25 cellular contexts compared by ENCODE assay signal in genomic region chr14:56858422-56858821, GRCh38. TPM values are rescaled to one million over a fixed set of nuclear protein-coding genes. Genes with fewer than 3 reads are reported as not detected.
"Had no signal": no experiment of that assay in that cellular context is flagged by ENCODE, and none has a peak within 500 bp of the region (broad histone marks: within the 10 kb centered on the region; RNA-seq: fewer than 3 reads in every experiment).

No MANE protein-coding gene starts in this region.

- H3K4me1 ChIP-seq: breast epithelium, esophagus squamous epithelium, heart left ventricle, left lung, spleen, upper lobe of left lung had no signal

- H3K9me3 Mint-ChIP-seq: activated B cell treated with CpG ODN at 0.5 μM for 24 hours; activated naive CD4-positive, alpha-beta T cell treated with anti-CD3 and anti-CD28 coated beads for 36 hours; activated naive CD8-positive, alpha-beta T cell treated with anti-CD3 and anti-CD28 coated beads, Interleukin-2, amount 10 ng/mL, durations not matched to agents 7 days and 5 days; central memory CD8-positive, alpha-beta T cell; naive thymus-derived CD8-positive, alpha-beta T cell had no signal

- H3K4me3 ChIP-seq: breast epithelium, coronary artery, esophagus squamous epithelium, heart left ventricle, left lung, lung, spleen, thoracic aorta, upper lobe of left lung had no signal

- H3K4me3 Mint-ChIP-seq: activated B cell treated with CpG ODN at 0.5 μM for 24 hours; activated CD4-positive, alpha-beta T cell treated with anti-CD3 and anti-CD28 coated beads for 36 hours; activated naive CD4-positive, alpha-beta T cell treated with anti-CD3 and anti-CD28 coated beads for 36 hours; activated naive CD8-positive, alpha-beta T cell treated with anti-CD3 and anti-CD28 coated beads, Interleukin-2, amount 10 ng/mL, durations not matched to agents 7 days and 5 days; central memory CD8-positive, alpha-beta T cell; immature natural killer cell; naive thymus-derived CD8-positive, alpha-beta T cell had no signal

- H3K4me1 Mint-ChIP-seq: activated B cell treated with CpG ODN at 0.5 μM for 24 hours; activated CD4-positive, alpha-beta T cell treated with anti-CD3 and anti-CD28 coated beads for 36 hours; activated naive CD8-positive, alpha-beta T cell treated with anti-CD3 and anti-CD28 coated beads, Interleukin-2, amount 10 ng/mL, durations not matched to agents 7 days and 5 days; central memory CD8-positive, alpha-beta T cell; immature natural killer cell had no signal

- DNase-seq: activated B cell treated with CpG ODN at 0.5 μM for 24 hours; activated CD4-positive, alpha-beta T cell treated with anti-CD3 and anti-CD28 coated beads for 36 hours; activated CD4-positive, alpha-beta T cell treated with anti-CD3 and anti-CD28 coated beads, Interleukin-2, amount 50 U/mL, for 48 hours; activated naive CD4-positive, alpha-beta T cell treated with anti-CD3 and anti-CD28 coated beads for 36 hours; activated naive CD8-positive, alpha-beta T cell treated with anti-CD3 and anti-CD28 coated beads, Interleukin-2, amount 10 ng/mL, durations not matched to agents 7 days and 5 days; activated T-cell treated with anti-CD3 and anti-CD28 coated beads, Interleukin-2, amount 50 U/mL, for 48 hours; amniotic stem cell; esophagus squamous epithelium; heart left ventricle; immature natural killer cell; left lung; naive thymus-derived CD8-positive, alpha-beta T cell; spleen; stimulated activated CD4-positive, alpha-beta T cell treated with anti-CD3 and anti-CD28 coated beads, Interleukin-4, amount 100 ng/mL, for 24 hours; stimulated activated naive CD4-positive, alpha-beta T cell treated with Interleukin-2 at 50 U/mL for 16 hours; upper lobe of left lung had no signal

- H3K36me3 ChIP-seq: breast epithelium, esophagus squamous epithelium, heart left ventricle, left lung, spleen, thoracic aorta, upper lobe of left lung had no signal

- H3K9me3 ChIP-seq: breast epithelium, esophagus squamous epithelium, heart left ventricle, left lung, spleen, thoracic aorta, upper lobe of left lung had no signal

- H3K36me3 Mint-ChIP-seq: activated naive CD8-positive, alpha-beta T cell treated with anti-CD3 and anti-CD28 coated beads, Interleukin-2, amount 10 ng/mL, durations not matched to agents 7 days and 5 days; immature natural killer cell; naive thymus-derived CD8-positive, alpha-beta T cell had no signal

- H3K27ac Mint-ChIP-seq: activated B cell treated with CpG ODN at 0.5 μM for 24 hours; activated CD4-positive, alpha-beta T cell treated with anti-CD3 and anti-CD28 coated beads for 36 hours; activated naive CD4-positive, alpha-beta T cell treated with anti-CD3 and anti-CD28 coated beads for 36 hours; activated naive CD8-positive, alpha-beta T cell treated with anti-CD3 and anti-CD28 coated beads, Interleukin-2, amount 10 ng/mL, durations not matched to agents 7 days and 5 days; immature natural killer cell; naive thymus-derived CD8-positive, alpha-beta T cell; progenitor cell of endocrine pancreas had no signal

- H3K27ac ChIP-seq: breast epithelium, coronary artery, esophagus squamous epithelium, heart left ventricle, left lung, spleen, thoracic aorta, upper lobe of left lung had no signal

- H3K27me3 ChIP-seq: upper lobe of left lung had no signal

RNA-seq across cellular contexts. Expression of gene OTX2, which starts 48.1 kb away (rescaled TPM):
- total RNA-seq: activated B cell treated with CpG ODN at 0.5 μM for 24 hours; activated CD4-positive, alpha-beta T cell treated with anti-CD3 and anti-CD28 coated beads for 36 hours; activated naive CD4-positive, alpha-beta T cell treated with anti-CD3 and anti-CD28 coated beads for 36 hours; activated naive CD8-positive, alpha-beta T cell treated with anti-CD3 and anti-CD28 coated beads, Interleukin-2, amount 10 ng/mL, durations not matched to agents 7 days and 5 days; breast epithelium; esophagus squamous epithelium; heart left ventricle; kidney epithelial cell; left lung; lung; naive thymus-derived CD8-positive, alpha-beta T cell; osteocyte; progenitor cell of endocrine pancreas; spleen; T-helper 2 cell treated with Interferon-gamma antibody and Interleukin-4, amounts not matched to agents 100 ng/mL and 5 ng/mL, for 36 hours; thoracic aorta; upper lobe of left lung had no signal
- polyA plus RNA-seq: heart left ventricle; immature natural killer cell; lung; naive thymus-derived CD8-positive, alpha-beta T cell; spleen had no signal
